ENCODE assay signal across 7 cellular contexts in the genomic region with DNA sequence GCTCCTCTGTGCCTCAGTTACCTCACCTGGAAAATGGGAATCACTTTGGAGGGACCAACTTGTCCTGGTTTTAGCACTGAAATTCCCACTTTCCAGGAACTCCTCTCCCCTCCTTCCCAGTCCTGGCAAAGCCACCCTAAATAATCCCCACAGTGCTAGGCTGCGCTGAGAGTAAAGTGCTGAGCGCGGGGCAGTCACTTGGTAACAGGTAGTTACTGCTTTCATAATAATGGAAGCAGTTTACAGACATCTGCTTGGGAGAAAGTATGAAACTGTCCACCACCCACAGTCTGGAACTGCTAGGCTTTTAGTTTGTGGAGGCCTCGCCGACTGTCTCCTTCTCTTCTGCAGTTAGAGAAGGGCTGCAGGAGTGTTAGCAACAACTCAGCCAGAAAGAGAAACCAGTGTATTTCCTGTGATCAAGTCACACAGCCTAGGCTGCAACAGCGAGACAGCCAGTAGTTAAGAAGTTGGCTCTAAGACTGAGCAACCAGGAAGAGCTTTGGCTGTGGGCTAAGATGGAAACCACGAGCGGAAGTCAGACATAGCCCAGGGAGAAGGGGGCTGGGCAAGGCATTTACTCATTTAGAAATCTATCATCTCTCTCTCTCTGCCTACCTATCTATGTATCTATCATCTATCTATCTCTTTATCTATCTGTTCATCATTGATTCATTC. TPM values are rescaled to one million over a fixed set of nuclear protein-coding genes. Genes with fewer than 3 reads are reported as not detected.
DNase-seq lines count a peak whose midpoint lies in the region; ATAC-seq and TF ChIP-seq lines count a peak whose summit lies in the region.

No MANE protein-coding gene starts in this region.

- no peaks in the 10 kb centered on the region; the same call in 2 of the 3 replicates for H3K36me3 Mint-ChIP-seq in GM23338 (ENCODE audit: low read depth)

- no peaks in the 10 kb centered on the region for H3K4me1 Mint-ChIP-seq in GM23338

- DNase-seq in activated CD4-positive, alpha-beta T cell treated with anti-CD3 and anti-CD28 coated beads for 1 hour: peak; percentile 63
- peak; percentile 54 for DNase-seq in effector CD8-positive, alpha-beta T cell (lab: John Stamatoyannopoulos, UW)
- peak; percentile 52 to 70 (median 64) for DNase-seq in stimulated activated CD4-positive, alpha-beta T cell treated with anti-CD3 and anti-CD28 coated beads, Interleukin-12 subunit alpha, Interleukin-12 subunit beta, amount 100 ng/mL, for 48 hours (ENCODE audit: low read depth in 2 of 3, low spot score in 1 of 3)
- DNase-seq in DMS53 treated with DMSO at 0.1 percent for 48 hours (lab: John Stamatoyannopoulos, UW; ENCODE audit: unreplicated experiment) (no peak), GM23338 (ENCODE audit: low spot score) (no peak)

- H3K4me3 Mint-ChIP-seq in GM23338: no peak overlapping the region

- no peaks in the 10 kb centered on the region for H3K36me3 ChIP-seq in GM23338 (ENCODE audit: insufficient read depth)

- no peaks in the 10 kb centered on the region for H3K4me1 ChIP-seq in GM23338 (ENCODE audit: insufficient read depth)

- no peaks in the 10 kb centered on the region for H3K27me3 ChIP-seq in GM23338 (ENCODE audit: insufficient read depth)

- H3F3A ChIP-seq in GM23338 (replicated peaks; ENCODE audit: low read depth): no peaks in the 10 kb centered on the region

- H3K27ac Mint-ChIP-seq in GM23338: no peak overlapping the region

- ATAC-seq in GM19372 (IDR thresholded peaks at IDR 0.05; ENCODE audit: low read depth, unreplicated experiment) (peak; percentile 96), HG03439 (IDR thresholded peaks at IDR 0.05; ENCODE audit: unreplicated experiment) (peak; percentile 90), GM23338 (no peak)

- no peaks in the 10 kb centered on the region for H3K79me2 ChIP-seq in GM23338 (replicated peaks; ENCODE audit: insufficient read depth)

- H3K9me2 ChIP-seq in GM23338 (ENCODE audit: insufficient read depth): no peaks in the 10 kb centered on the region

- no peak for TF ChIP-seq CTCF in GM23338 (conservative IDR thresholded peaks at IDR 0.05; ENCODE audit: low read depth in 2 of 2)

- H3K4me3 ChIP-seq in GM23338: no peak overlapping the region

- H4K20me1 ChIP-seq in GM23338 (replicated peaks; ENCODE audit: insufficient read depth): no peaks in the 10 kb centered on the region

- H3K9me3 Mint-ChIP-seq in GM23338: peaks cover 11% of the 10 kb centered on the region; the same call in 2 of the 3 replicates

- no peak overlapping the region for H3K4me2 ChIP-seq in GM23338

- no peak overlapping the region for H3K27ac ChIP-seq in GM23338 (ENCODE audit: low read depth)

- H2AFZ ChIP-seq in GM23338: no peak overlapping the region

- no peaks in the 10 kb centered on the region for H3K27me3 Mint-ChIP-seq in GM23338 (ENCODE audit: insufficient read depth, low read depth, poor library complexity)

TF ChIP-seq in GM23338, 12 proteins besides CTCF, POLR2A, EP300 and RAD21 (continues in another document):
- TF ChIP-seq CREB1 (CRISPR knock-in tag; IDR thresholded peaks at IDR 0.05; ENCODE audit: low read depth) (no peak), EZH2 (IDR thresholded peaks at IDR 0.05; ENCODE audit: low read depth, unreplicated experiment) (no peak), ZNF114 (CRISPR knock-in tag; IDR thresholded peaks at IDR 0.05) (no peak), JUNB (IDR thresholded peaks at IDR 0.05; ENCODE audit: unreplicated experiment) (no peak), NANOG (IDR thresholded peaks at IDR 0.05; ENCODE audit: borderline replicate concordance) (no peak), ZNF331 (CRISPR knock-in tag; IDR thresholded peaks at IDR 0.05; ENCODE audit: low read depth) (no peak)
- TF ChIP-seq, protein P1, sequence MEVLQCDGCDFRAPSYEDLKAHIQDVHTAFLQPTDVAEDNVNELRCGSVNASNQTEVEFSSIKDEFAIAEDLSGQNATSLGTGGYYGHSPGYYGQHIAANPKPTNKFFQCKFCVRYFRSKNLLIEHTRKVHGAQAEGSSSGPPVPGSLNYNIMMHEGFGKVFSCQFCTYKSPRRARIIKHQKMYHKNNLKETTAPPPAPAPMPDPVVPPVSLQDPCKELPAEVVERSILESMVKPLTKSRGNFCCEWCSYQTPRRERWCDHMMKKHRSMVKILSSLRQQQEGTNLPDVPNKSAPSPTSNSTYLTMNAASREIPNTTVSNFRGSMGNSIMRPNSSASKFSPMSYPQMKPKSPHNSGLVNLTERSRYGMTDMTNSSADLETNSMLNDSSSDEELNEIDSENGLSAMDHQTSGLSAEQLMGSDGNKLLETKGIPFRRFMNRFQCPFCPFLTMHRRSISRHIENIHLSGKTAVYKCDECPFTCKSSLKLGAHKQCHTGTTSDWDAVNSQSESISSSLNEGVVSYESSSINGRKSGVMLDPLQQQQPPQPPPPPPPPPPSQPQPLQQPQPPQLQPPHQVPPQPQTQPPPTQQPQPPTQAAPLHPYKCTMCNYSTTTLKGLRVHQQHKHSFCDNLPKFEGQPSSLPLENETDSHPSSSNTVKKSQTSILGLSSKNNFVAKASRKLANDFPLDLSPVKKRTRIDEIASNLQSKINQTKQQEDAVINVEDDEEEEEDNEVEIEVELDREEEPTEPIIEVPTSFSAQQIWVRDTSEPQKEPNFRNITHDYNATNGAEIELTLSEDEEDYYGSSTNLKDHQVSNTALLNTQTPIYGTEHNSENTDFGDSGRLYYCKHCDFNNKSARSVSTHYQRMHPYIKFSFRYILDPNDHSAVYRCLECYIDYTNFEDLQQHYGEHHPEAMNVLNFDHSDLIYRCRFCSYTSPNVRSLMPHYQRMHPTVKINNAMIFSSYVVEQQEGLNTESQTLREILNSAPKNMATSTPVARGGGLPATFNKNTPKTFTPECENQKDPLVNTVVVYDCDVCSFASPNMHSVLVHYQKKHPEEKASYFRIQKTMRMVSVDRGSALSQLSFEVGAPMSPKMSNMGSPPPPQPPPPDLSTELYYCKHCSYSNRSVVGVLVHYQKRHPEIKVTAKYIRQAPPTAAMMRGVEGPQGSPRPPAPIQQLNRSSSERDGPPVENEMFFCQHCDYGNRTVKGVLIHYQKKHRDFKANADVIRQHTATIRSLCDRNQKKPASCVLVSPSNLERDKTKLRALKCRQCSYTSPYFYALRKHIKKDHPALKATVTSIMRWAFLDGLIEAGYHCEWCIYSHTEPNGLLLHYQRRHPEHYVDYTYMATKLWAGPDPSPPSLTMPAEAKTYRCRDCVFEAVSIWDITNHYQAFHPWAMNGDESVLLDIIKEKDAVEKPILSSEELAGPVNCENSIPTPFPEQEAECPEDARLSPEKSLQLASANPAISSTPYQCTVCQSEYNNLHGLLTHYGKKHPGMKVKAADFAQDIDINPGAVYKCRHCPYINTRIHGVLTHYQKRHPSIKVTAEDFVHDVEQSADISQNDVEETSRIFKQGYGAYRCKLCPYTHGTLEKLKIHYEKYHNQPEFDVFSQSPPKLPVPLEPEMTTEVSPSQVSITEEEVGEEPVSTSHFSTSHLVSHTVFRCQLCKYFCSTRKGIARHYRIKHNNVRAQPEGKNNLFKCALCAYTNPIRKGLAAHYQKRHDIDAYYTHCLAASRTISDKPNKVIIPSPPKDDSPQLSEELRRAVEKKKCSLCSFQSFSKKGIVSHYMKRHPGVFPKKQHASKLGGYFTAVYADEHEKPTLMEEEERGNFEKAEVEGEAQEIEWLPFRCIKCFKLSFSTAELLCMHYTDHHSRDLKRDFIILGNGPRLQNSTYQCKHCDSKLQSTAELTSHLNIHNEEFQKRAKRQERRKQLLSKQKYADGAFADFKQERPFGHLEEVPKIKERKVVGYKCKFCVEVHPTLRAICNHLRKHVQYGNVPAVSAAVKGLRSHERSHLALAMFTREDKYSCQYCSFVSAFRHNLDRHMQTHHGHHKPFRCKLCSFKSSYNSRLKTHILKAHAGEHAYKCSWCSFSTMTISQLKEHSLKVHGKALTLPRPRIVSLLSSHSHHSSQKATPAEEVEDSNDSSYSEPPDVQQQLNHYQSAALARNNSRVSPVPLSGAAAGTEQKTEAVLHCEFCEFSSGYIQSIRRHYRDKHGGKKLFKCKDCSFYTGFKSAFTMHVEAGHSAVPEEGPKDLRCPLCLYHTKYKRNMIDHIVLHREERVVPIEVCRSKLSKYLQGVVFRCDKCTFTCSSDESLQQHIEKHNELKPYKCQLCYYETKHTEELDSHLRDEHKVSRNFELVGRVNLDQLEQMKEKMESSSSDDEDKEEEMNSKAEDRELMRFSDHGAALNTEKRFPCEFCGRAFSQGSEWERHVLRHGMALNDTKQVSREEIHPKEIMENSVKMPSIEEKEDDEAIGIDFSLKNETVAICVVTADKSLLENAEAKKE (CRISPR knock-in tag; IDR thresholded peaks at IDR 0.05): no peak
- TF ChIP-seq, protein P2, sequence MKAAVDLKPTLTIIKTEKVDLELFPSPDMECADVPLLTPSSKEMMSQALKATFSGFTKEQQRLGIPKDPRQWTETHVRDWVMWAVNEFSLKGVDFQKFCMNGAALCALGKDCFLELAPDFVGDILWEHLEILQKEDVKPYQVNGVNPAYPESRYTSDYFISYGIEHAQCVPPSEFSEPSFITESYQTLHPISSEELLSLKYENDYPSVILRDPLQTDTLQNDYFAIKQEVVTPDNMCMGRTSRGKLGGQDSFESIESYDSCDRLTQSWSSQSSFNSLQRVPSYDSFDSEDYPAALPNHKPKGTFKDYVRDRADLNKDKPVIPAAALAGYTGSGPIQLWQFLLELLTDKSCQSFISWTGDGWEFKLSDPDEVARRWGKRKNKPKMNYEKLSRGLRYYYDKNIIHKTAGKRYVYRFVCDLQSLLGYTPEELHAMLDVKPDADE (IDR thresholded peaks at IDR 0.05): no peak

RNA-seq across cellular contexts. Expression of a gene that starts 30.8 kb away (rescaled TPM):
- 4.4 and 7.3 TPM in 2 replicates for total RNA-seq in GM23338 (2014; rRNA removed; shearing (Covaris generic))
- polyA plus RNA-seq in GM23338 (2016; fragmentation: Nextera tagmentation; extraction: Ambion mirVana): 1.3 and 1.7 TPM in 2 replicates

Comparison
In these comparisons a context has a peak if more than half of its experiments do, and no peak if none do; other contexts are left out.
1. DNase-seq: peak in activated CD4-positive, alpha-beta T cell treated with anti-CD3 and anti-CD28 coated beads for 1 hour (single experiment), effector CD8-positive, alpha-beta T cell (single experiment) and stimulated activated CD4-positive, alpha-beta T cell treated with anti-CD3 and anti-CD28 coated beads, Interleukin-12 subunit alpha, Interleukin-12 subunit beta, amount 100 ng/mL, for 48 hours (3 of 3); none in DMS53 treated with DMSO at 0.1 percent for 48 hours (single experiment) and GM23338 (single experiment).